In the genomic region with DNA sequence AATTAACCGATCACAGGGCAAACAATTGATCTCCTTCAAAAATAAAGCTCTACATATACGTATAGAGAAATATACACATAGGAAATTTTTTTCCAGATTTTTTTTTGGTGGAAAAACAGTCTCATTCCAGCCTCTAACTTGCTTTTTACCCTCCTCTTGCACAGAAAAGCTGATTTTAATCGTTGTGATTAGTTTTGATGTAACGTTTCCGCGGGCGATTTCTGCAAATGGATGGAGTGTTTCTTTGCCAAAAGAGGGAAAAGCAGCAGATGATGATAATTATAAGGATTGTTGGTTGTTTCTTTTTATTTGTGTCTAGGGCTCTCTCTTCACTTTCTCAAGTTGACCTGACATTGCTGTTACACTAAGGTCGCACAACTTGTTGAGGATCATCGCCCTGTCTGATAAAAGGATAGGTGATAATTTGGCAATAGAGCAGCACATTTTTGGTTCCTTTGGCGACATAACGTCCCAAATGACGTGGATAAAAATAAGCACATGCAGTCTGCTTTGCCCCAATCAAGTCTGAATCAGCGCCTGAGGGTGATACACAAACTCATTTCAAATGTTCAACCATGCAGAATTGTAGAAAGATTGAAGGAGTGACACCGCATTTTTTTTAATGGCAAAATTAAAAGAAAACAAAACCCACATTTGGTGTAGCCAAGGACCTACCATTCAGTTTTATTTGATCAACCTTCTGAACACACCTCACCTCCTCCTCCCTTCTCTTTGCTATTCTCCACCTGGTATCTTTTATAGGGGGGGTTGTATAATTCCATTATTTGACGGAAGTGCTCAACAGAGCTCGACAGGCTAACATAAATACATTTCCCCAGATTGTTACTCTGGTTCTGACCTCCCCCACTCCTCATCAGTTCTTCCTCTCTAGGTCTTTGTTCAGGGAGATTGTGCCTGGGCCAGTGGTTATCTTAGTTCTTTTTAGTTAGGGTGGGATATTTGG, we compare ENCODE assay signal across 8 cellular contexts.
DNase-seq lines count a peak whose midpoint lies in the region; ATAC-seq and TF ChIP-seq lines count a peak whose summit lies in the region.

No MANE protein-coding gene starts in this region.

- peak overlapping the region; percentile 76 for H2AFZ ChIP-seq in neuron (ENCODE audit: low read depth, low read length)

- no peak for TF ChIP-seq CTCF in C4-2B (conservative IDR thresholded peaks at IDR 0.05)
- TF ChIP-seq CTCF in colonic mucosa (IDR thresholded peaks at IDR 0.05): no peak

- DNase-seq in M059J (ENCODE audit: low read depth): peak; percentile 42
- no peak for DNase-seq in colonic mucosa
- no peak for DNase-seq in NCI-H2196 (lab: John Stamatoyannopoulos, UW; ENCODE audit: unreplicated experiment)
- DNase-seq in HuH-7 (ENCODE audit: low spot score): no peak

- H3K9me3 ChIP-seq in colonic mucosa (no peaks in the 10 kb centered on the region), neuron (ENCODE audit: low read length) (no peaks in the 10 kb centered on the region)

- H3K27me3 ChIP-seq in colonic mucosa: no peaks in the 10 kb centered on the region
- H3K27me3 ChIP-seq in neuron (ENCODE audit: insufficient read depth, low read length): no peaks in the 10 kb centered on the region

- intact Hi-C loops in colonic mucosa (cut with DNase I): loop anchor here (10.0 kb wide), 1 partner anchor 117 kb away; no protein-coding TSS in a partner anchor

- ATAC-seq in GM19397 (IDR thresholded peaks at IDR 0.05; ENCODE audit: unreplicated experiment): no peak
- ATAC-seq in GM19395 (IDR thresholded peaks at IDR 0.05; ENCODE audit: unreplicated experiment): no peak

- peak overlapping the region; percentile 75; the same call in 1 of the 2 replicates for H3K27ac ChIP-seq in C4-2B
- H3K27ac ChIP-seq in colonic mucosa: peak overlapping the region; percentile 55

- H3K4me3 ChIP-seq in colonic mucosa (peak overlapping the region; percentile 62), neuron (ENCODE audit: low read length) (peak overlapping the region; percentile 93)

- H3K4me1 ChIP-seq in colonic mucosa (no peaks in the 10 kb centered on the region), neuron (ENCODE audit: insufficient read depth, low read length) (peaks cover 45% of the 10 kb centered on the region)

- H3K36me3 ChIP-seq in colonic mucosa (no peaks in the 10 kb centered on the region), neuron (ENCODE audit: insufficient read depth, low read length) (no peaks in the 10 kb centered on the region)

- no peak overlapping the region for H3K9ac ChIP-seq in colonic mucosa (ENCODE audit: low read depth in 2 of 2, low read length in 2 of 2)
